18 cellular contexts compared by ENCODE assay signal in the genomic region with DNA sequence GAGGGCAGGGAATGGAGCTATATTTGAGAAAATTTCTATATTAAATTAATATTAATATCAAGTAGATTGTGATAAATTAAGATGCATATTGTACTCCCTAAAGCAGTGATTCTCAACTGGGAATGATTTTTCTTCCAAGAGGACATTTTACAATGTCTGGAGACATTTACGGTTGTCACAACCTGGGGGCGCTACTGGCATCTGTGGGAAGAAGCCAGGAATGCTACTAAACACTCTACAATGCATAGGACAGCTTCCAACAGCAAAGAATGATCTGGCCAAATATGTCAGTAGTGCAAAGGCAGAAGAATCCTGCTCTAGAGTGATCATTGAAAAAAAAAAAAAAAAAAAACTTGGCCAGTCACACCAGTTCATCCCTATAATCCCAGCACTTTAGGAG.
A peak's percentile ranks its signal among the peaks of the same experiment; 100 is the strongest.
DNase-seq lines count a peak whose midpoint lies in the region; ATAC-seq and TF ChIP-seq lines count a peak whose summit lies in the region.
"Had no signal": no experiment of that assay in that cellular context is flagged by ENCODE, and none has a peak within 500 bp of the region (broad histone marks: within the 10 kb centered on the region; RNA-seq: fewer than 3 reads in every experiment).

No MANE protein-coding gene starts in this region.

- H3K4me2 ChIP-seq in HCT116 (ENCODE audit: low read length), result no peak overlapping the region

- H3K9me2 ChIP-seq in HCT116 (ENCODE audit: insufficient read depth), result no peaks in the 10 kb centered on the region

- H3K79me2 ChIP-seq in HCT116 (ENCODE audit: insufficient read depth, low read length), result no peaks in the 10 kb centered on the region

- TF ChIP-seq CTCF in 22Rv1 (IDR thresholded peaks at IDR 0.05) (0 out of 2 replicates have a peak, but pooled peaks have one; percentile 14), HCT116 (IDR thresholded peaks at IDR 0.05 in 2 of 3, conservative IDR thresholded peaks at IDR 0.05 in 1 of 3; ENCODE audit: borderline replicate concordance in 1 of 3, insufficient read depth in 1 of 3, low read depth in 2 of 3, low read length in 2 of 3) (peak; percentile 10 to 36 (median 20); a peak in 2 of 6 replicates), foreskin keratinocyte (conservative IDR thresholded peaks at IDR 0.05) (peak; percentile 27), spleen (IDR thresholded peaks at IDR 0.05 in 8 of 11, conservative IDR thresholded peaks at IDR 0.05 in 3 of 11) (no peak)

- TF ChIP-seq POLR2A in HCT116 (IDR thresholded peaks at IDR 0.05; ENCODE audit: borderline replicate concordance, extremely low read depth, insufficient read depth, insufficient read length), result no peak
- no peak for TF ChIP-seq POLR2A in spleen (IDR thresholded peaks at IDR 0.05)

- no peak overlapping the region for H3K9ac ChIP-seq in HCT116 (ENCODE audit: low read length)

- DNase-seq in HCT116 (ENCODE audit: low read depth, low spot score), result no peak
- DNase-seq in SK-MEL-5 (ENCODE audit: low read depth, low spot score), result peak; percentile 50
- DNase-seq in foreskin keratinocyte, result no peak
- no peak for DNase-seq in kidney glomerular epithelial cell (lab: John Stamatoyannopoulos, UW)
- DNase-seq in spleen, result no peak
- DNase-seq: GOT3, HFFc6, IMR-90, Karpas-422, NCI-H1417, NCI-H1694 treated with DMSO at 0.1 percent for 48 hours, NCI-H2081 treated with DMSO at 0.1 percent for 48 hours, NCI-H446, NCI-H526 had no signal

- in situ Hi-C loops in SK-MEL-5 (cut with HindIII; ENCODE audit: low pct_unique_long_range_greater_than_20kb, low sequenced_read_pairs), result no loop called here

- no peak for ATAC-seq in HCT116
- ATAC-seq in foreskin keratinocyte, result no peak
- no peak for ATAC-seq in GM19324 (IDR thresholded peaks at IDR 0.05; ENCODE audit: low FRiP score, unreplicated experiment)
- ATAC-seq in HG02973 (IDR thresholded peaks at IDR 0.05; ENCODE audit: unreplicated experiment), result no peak
- ATAC-seq: Panc1 had no signal

- H4K20me1 ChIP-seq in HCT116 (ENCODE audit: insufficient read depth), result no peaks in the 10 kb centered on the region

- 26 to 40% (median 28%) methylated on average over 2 of the region's 2 CpGs for WGBS in spleen, 5 donors

- H3K9me3 ChIP-seq in HCT116 (ENCODE audit: control insufficient read depth in 1 of 2, insufficient read depth in 1 of 2, low read depth in 1 of 2, low read length in 2 of 2) (no peaks in the 10 kb centered on the region), spleen (no peaks in the 10 kb centered on the region)

- H3K36me3 ChIP-seq in HCT116 (ENCODE audit: control insufficient read depth in 1 of 2, insufficient read depth in 2 of 2, low read length in 2 of 2), result no peaks in the 10 kb centered on the region
- no peaks in the 10 kb centered on the region for H3K36me3 ChIP-seq in spleen

- no peak overlapping the region for H2AFZ ChIP-seq in HCT116 (ENCODE audit: low read depth, low read length, poor library complexity, severe bottlenecking)

- H3K4me3 ChIP-seq in HCT116 (replicated peaks in 1 of 2; ENCODE audit: low read depth in 1 of 2, low read length in 2 of 2), result no peak overlapping the region
- no peak overlapping the region for H3K4me3 ChIP-seq in spleen

- RAD21 ChIA-PET in HCT116 (lab: Charles Lee; ENCODE audit: low non-redundant PET in 1 of 2, low total read pairs in 2 of 2, uncharacterized antibody in 2 of 2, unreplicated experiment in 2 of 2), result no interaction called here

- CTCF ChIA-PET in HCT116 (lab: Charles Lee), result no interaction called here

- BruUV-seq in HCT116 (replicated peaks; lab: Mats Ljungman, UMichigan), result no TSS peak

- peaks cover 15% of the 10 kb centered on the region for H3K27me3 ChIP-seq in HCT116 (ENCODE audit: insufficient read depth, low read length)
- peaks cover 3% of the 10 kb centered on the region for H3K27me3 ChIP-seq in foreskin keratinocyte
- H3K27me3 ChIP-seq in spleen (replicated peaks in 1 of 7), result peaks cover 0 to 6% (median 0%) of the 10 kb centered on the region in 7 donors

- POLR2A ChIA-PET in HCT116 (lab: Charles Lee), result no interaction called here

- H3K4me1 ChIP-seq in HCT116 (ENCODE audit: control insufficient read depth in 1 of 2, insufficient read depth in 2 of 2, low read length in 2 of 2) (no peaks in the 10 kb centered on the region), foreskin keratinocyte (no peaks in the 10 kb centered on the region), spleen (no peaks in the 10 kb centered on the region)

- H3K27ac ChIP-seq in 22Rv1, result no peak overlapping the region
- no peak overlapping the region for H3K27ac ChIP-seq in HCT116 (ENCODE audit: low read depth, low read length)
- H3K27ac ChIP-seq in foreskin keratinocyte, result no peak overlapping the region
- no peak overlapping the region for H3K27ac ChIP-seq in spleen

- intact Hi-C loops in HCT116 (cut with micrococcal nuclease) (no loop called here), spleen (cut with DNase I; ENCODE audit: low total_unique reads) (no loop called here)

- peak; percentile 39 for TF ChIP-seq RAD21 in HCT116 (IDR thresholded peaks at IDR 0.05; ENCODE audit: low read depth)

TF ChIP-seq in HCT116, 20 proteins besides CTCF, POLR2A, EP300 and RAD21:
- no peak for TF ChIP-seq SIN3A (IDR thresholded peaks at IDR 0.05; ENCODE audit: low read depth)

Comparison
In these comparisons a context has a peak if more than half of its experiments do, and no peak if none do; other contexts are left out.
1. CTCF ChIP-seq: peak in 22Rv1 (single experiment), HCT116 (3 of 3) and foreskin keratinocyte (single experiment); none in spleen (0 of 11).